Comparison of ENCODE assay signal across 1 cellular context in genomic region chr1:53693773-53694717, GRCh38.
TF ChIP-seq lines count a peak whose summit lies in the region.

No MANE protein-coding gene starts in this region.

TF ChIP-seq in IMR-90, 13 proteins besides CTCF, POLR2A, EP300 and RAD21 (continued from another document):
- TF ChIP-seq ELK1 (IDR thresholded peaks at IDR 0.05; ENCODE audit: borderline replicate concordance, low read depth, low read length) (no peak), BHLHE40 (IDR thresholded peaks at IDR 0.05; ENCODE audit: low read depth, low read length) (no peak), SMC3 (IDR thresholded peaks at IDR 0.05; ENCODE audit: low read depth, low read length) (no peak), CHD1 (IDR thresholded peaks at IDR 0.05; ENCODE audit: low read depth, low read length) (no peak), MAZ (IDR thresholded peaks at IDR 0.05; ENCODE audit: borderline replicate concordance, low read depth, low read length) (no peak)
